Comparison of ENCODE assay signal across 2 cellular contexts in genomic region chr3:128372707-128373533, GRCh38.
TF ChIP-seq lines count a peak whose summit lies in the region.

No MANE protein-coding gene starts in this region.

TF ChIP-seq in GM23338, 12 proteins besides CTCF, POLR2A, EP300 and RAD21:
- TF ChIP-seq POLR2AphosphoS5 (IDR thresholded peaks at IDR 0.05; ENCODE audit: low read depth) (no peak), NANOG (IDR thresholded peaks at IDR 0.05; ENCODE audit: borderline replicate concordance) (no peak)

TF ChIP-seq in H1, 55 proteins besides CTCF, POLR2A, EP300 and RAD21:
- TF ChIP-seq EZH2 (IDR thresholded peaks at IDR 0.05; ENCODE audit: low read depth, low read length, severe bottlenecking) (no peak), RNF2 (IDR thresholded peaks at IDR 0.05; ENCODE audit: borderline replicate concordance, low read depth, low read length, missing control alignments, poor library complexity, severe bottlenecking) (no peak), CEBPB (IDR thresholded peaks at IDR 0.05; ENCODE audit: low read depth, low read length) (no peak), CREB1 (IDR thresholded peaks at IDR 0.05) (no peak)
